10 cellular contexts compared by ENCODE assay signal in the genomic region with DNA sequence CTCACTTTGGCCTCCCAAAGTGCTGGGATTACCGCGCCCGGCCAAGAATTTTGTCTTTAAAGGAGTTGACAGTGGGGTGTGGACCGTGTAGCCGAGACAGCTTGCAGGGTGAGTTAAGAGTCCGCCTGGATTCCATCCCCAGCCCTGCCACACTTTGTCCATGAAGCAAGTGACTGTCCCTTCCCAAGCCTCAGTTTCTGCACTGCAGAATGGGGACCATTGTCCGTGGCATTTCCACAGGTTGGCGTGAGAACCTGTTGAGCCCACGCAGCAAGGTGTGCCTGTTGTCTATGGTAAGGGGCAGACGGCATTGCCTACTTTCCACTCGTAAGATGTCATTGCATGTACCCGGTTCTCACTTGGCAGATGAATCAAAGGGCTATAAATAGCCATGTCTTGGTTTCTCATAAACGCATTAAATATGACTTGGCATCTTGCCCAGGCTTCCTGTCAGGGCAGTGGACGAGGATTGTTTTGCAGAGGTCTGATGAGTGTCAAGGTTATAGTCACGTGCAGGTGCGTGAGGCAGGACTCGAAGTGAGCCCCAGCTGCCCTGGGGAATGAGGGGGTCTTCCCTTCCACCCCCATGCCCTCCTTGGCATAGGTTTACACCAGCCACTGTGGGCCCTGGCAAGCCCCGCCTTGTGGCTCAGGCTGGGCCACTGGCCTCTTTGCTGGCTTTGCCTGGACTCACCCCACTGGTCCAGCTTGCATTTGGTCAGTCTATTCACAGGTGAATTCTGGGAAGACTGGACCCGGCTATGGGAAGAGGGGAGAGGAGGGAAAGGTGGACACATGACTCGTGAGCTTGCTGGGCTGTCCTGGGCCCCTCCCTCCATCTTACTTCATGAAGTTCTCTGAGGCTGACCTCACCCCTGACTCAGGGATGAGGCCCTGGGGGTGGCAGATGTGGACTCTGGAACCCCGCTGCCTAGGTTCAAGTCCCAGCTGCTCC. TPM values are rescaled to one million over a fixed set of nuclear protein-coding genes. Genes with fewer than 3 reads are reported as not detected.
DNase-seq lines count a peak whose midpoint lies in the region; ATAC-seq and TF ChIP-seq lines count a peak whose summit lies in the region.
"Had no signal": no experiment of that assay in that cellular context is flagged by ENCODE, and none has a peak within 500 bp of the region (broad histone marks: within the 10 kb centered on the region; RNA-seq: fewer than 3 reads in every experiment).

No MANE protein-coding gene starts in this region.

- no peak overlapping the region for H3K27ac ChIP-seq in Panc1 (ENCODE audit: low read length)
- H3K27ac ChIP-seq in WERI-Rb-1 = no peak overlapping the region

- in situ Hi-C loops in Panc1 (cut with HindIII; ENCODE audit: low pct_unique_long_range_greater_than_20kb, low sequenced_read_pairs) = no loop called here

- CTCF ChIA-PET in Panc1 (lab: Charles Lee) = no interaction called here

- H3K9me3 Mint-ChIP-seq in IgD-negative memory B cell = no peaks in the 10 kb centered on the region

- peaks cover 32 to 53% (median 52%) of the 10 kb centered on the region in 3 donors for H3K4me1 Mint-ChIP-seq in IgD-negative memory B cell
- H3K4me1 Mint-ChIP-seq: neural crest cell had no signal

- intact Hi-C loops in Panc1 (cut with micrococcal nuclease; ENCODE audit: unreplicated experiment) = no loop called here

- no TSS peak for BruUV-seq in Panc1 (replicated peaks; lab: Mats Ljungman, UMichigan)

- H3K27me3 Mint-ChIP-seq in IgD-negative memory B cell = no peaks in the 10 kb centered on the region

- DNase-seq in SIG-M5 treated with dmso at 0.1 percent for 504 hours (lab: John Stamatoyannopoulos, UW; ENCODE audit: unreplicated experiment) (peak; percentile 56), SIG-M5 (lab: John Stamatoyannopoulos, UW) (no peak), Panc1 (ENCODE audit: low read depth, low spot score) (peak; percentile 85), germinal center (ENCODE audit: low spot score) (peak; percentile 32), WERI-Rb-1 (no peak)
- peak; percentile 38 to 62 for DNase-seq in activated T-helper 1 cell treated with anti-CD3 and anti-CD28 coated beads, Interleukin-2, amount 50 U/mL, for 16 hours (ENCODE audit: low read depth in 1 of 2, low spot score in 1 of 2)
- peak; percentile 47 to 61 for DNase-seq in stimulated activated CD4-positive, alpha-beta T cell treated with anti-CD3 and anti-CD28 coated beads, Interleukin-12 subunit alpha, Interleukin-12 subunit beta, amount 100 ng/mL, for 24 hours (ENCODE audit: low read depth in 2 of 2)

- H3K4me3 ChIP-seq in Panc1 (ENCODE audit: low read depth in 2 of 2, low read length in 2 of 2) (no peak overlapping the region), WERI-Rb-1 (ENCODE audit: low read depth, low read length) (no peak overlapping the region)

- TF ChIP-seq CTCF in Panc1 (IDR thresholded peaks at IDR 0.05) (no peak), WERI-Rb-1 (IDR thresholded peaks at IDR 0.05; ENCODE audit: low read depth, low read length) (no peak)

- POLR2A ChIA-PET in Panc1 (lab: Charles Lee) = no interaction called here

- H3K27me3 ChIP-seq in Panc1 (ENCODE audit: control insufficient read depth, insufficient read depth, low read length) = no peaks in the 10 kb centered on the region
- H3K27me3 ChIP-seq in WERI-Rb-1 (ENCODE audit: insufficient read depth, low read depth, severe bottlenecking) = no peaks in the 10 kb centered on the region

- peak overlapping the region; percentile 62 to 89 (median 80) for H3K4me3 Mint-ChIP-seq in IgD-negative memory B cell
- H3K4me3 Mint-ChIP-seq: neural crest cell had no signal

- H3K36me3 Mint-ChIP-seq in IgD-negative memory B cell = no peaks in the 10 kb centered on the region

- peak; percentile 65 for ATAC-seq in Panc1

- no peaks in the 10 kb centered on the region for H3K9me3 ChIP-seq in Panc1 (ENCODE audit: control insufficient read depth, insufficient read depth, low read depth, low read length)
- peaks cover 3% of the 10 kb centered on the region for H3K9me3 ChIP-seq in WERI-Rb-1 (ENCODE audit: severe bottlenecking)

- peak overlapping the region; percentile 87 to 98 (median 98) for H3K27ac Mint-ChIP-seq in IgD-negative memory B cell

- peaks cover 6% of the 10 kb centered on the region; the same call in 1 of the 2 replicates for H3K4me1 ChIP-seq in Panc1 (ENCODE audit: control insufficient read depth, insufficient read depth, low read length)

- no peaks in the 10 kb centered on the region for H3K36me3 ChIP-seq in Panc1 (ENCODE audit: control insufficient read depth, insufficient read depth, low read length)
- H3K36me3 ChIP-seq in WERI-Rb-1 = no peaks in the 10 kb centered on the region

RNA-seq across cellular contexts. Expression of a gene that starts 14.6 kb away (rescaled TPM):
- polyA plus RNA-seq in IgD-negative memory B cell = not detected
- total RNA-seq in Panc1 (2021; ENCODE audit: unreplicated experiment) = not detected
- polyA plus RNA-seq in Panc1 (2012; ENCODE audit: insufficient read length) = not detected
- total RNA-seq: neural crest cell had no signal
- polyA plus RNA-seq: AG04450 had no signal

RNA-seq across cellular contexts. Expression of a gene that starts 34.8 kb away (rescaled TPM):
- 49.1 TPM for polyA plus RNA-seq in IgD-negative memory B cell
- total RNA-seq in Panc1 (2021; ENCODE audit: unreplicated experiment) = 64.7 TPM
- 124 TPM for polyA plus RNA-seq in Panc1 (2012; ENCODE audit: insufficient read length)

RNA-seq across cellular contexts. Expression of a gene that starts 54.8 kb away (rescaled TPM):
- polyA plus RNA-seq in IgD-negative memory B cell = 11.5 TPM
- total RNA-seq in Panc1 (2021; ENCODE audit: unreplicated experiment) = 121 TPM
- 261 TPM for polyA plus RNA-seq in Panc1 (2012; ENCODE audit: insufficient read length)

RNA-seq across cellular contexts. Expression of a gene that starts 59.4 kb away (rescaled TPM):
- 417 TPM for polyA plus RNA-seq in IgD-negative memory B cell
- total RNA-seq in Panc1 (2021; ENCODE audit: unreplicated experiment) = 33.6 TPM
- polyA plus RNA-seq in Panc1 (2012; ENCODE audit: insufficient read length) = 44.4 TPM

Comparison
In these comparisons a context has a peak if more than half of its experiments do, and no peak if none do; other contexts are left out.
1. DNase-seq: peak in SIG-M5 treated with dmso at 0.1 percent for 504 hours (single experiment), Panc1 (single experiment), activated T-helper 1 cell treated with anti-CD3 and anti-CD28 coated beads, Interleukin-2, amount 50 U/mL, for 16 hours (2 of 2), germinal center (single experiment) and stimulated activated CD4-positive, alpha-beta T cell treated with anti-CD3 and anti-CD28 coated beads, Interleukin-12 subunit alpha, Interleukin-12 subunit beta, amount 100 ng/mL, for 24 hours (2 of 2); none in SIG-M5 (single experiment) and WERI-Rb-1 (single experiment).